Comparison of ENCODE assay signal across 27 cellular contexts in the genomic region with DNA sequence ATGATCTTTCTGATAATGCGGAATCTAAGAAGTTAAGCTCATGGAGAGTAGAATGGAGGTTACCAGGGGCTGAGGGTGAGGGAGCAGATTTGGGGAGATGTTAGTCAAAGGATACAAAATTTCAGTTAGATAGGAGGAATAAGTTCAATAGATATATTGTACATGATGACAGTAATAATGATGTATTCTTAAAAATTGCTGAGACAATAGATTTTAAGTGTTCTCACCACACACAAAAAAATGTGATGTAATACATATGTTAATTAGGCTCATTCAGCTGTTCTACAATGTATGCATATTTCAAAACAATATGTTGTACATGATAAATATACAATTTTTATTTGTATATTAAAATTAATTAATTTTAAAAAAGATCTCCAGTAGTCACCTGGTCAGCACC.
"Had no signal": no experiment of that assay in that cellular context is flagged by ENCODE, and none has a peak within 500 bp of the region (broad histone marks: within the 10 kb centered on the region; RNA-seq: fewer than 3 reads in every experiment).

No MANE protein-coding gene starts in this region.

- H3K9me3 ChIP-seq: breast epithelium had no signal

- H3K4me1 ChIP-seq: breast epithelium had no signal

- H3K36me3 ChIP-seq: breast epithelium had no signal

- ATAC-seq: activated CD8-positive, alpha-beta memory T cell treated with anti-CD3 and anti-CD28 coated beads, Interleukin-2, amount 10 ng/mL, durations not matched to agents 7 days and 5 days had no signal

- H3K4me3 ChIP-seq: breast epithelium had no signal

- H3K27ac ChIP-seq: WERI-Rb-1 had no signal

- DNase-seq: activated CD4-positive, alpha-beta memory T cell treated with anti-CD3 and anti-CD28 coated beads, Interleukin-2, amount 10 ng/mL, durations not matched to agents 7 days and 5 days; activated CD4-positive, alpha-beta T cell treated with anti-CD3 and anti-CD28 coated beads for 1 hour; activated CD4-positive, alpha-beta T cell treated with anti-CD3 and anti-CD28 coated beads for 48 hours; activated CD4-positive, CD25-positive, alpha-beta regulatory T cell; activated CD8-positive, alpha-beta memory T cell treated with anti-CD3 and anti-CD28 coated beads for 24 hours; activated CD8-positive, alpha-beta memory T cell treated with anti-CD3 and anti-CD28 coated beads, Interleukin-2, amount 10 ng/mL, durations not matched to agents 7 days and 5 days; activated CD8-positive, alpha-beta memory T cell treated with anti-CD3 and anti-CD28 coated beads, Interleukin-2, amount 50 U/mL, for 48 hours; activated effector memory CD4-positive, alpha-beta T cell treated with Interleukin-2 at 50 U/mL for 16 hours; activated naive CD4-positive, alpha-beta T cell treated with anti-CD3 and anti-CD28 coated beads, Interleukin-2, amount 10 ng/mL, durations not matched to agents 7 days and 5 days; activated T-cell treated with anti-CD3 and anti-CD28 coated beads, Interleukin-2, amount 50 U/mL, for 48 hours; amniotic stem cell; aorta; Karpas-422; NCI-H1105; NCI-H1417 treated with DMSO at 0.1 percent for 48 hours; NCI-H1694; NCI-H1930; NCI-H2081 treated with DMSO at 0.1 percent for 48 hours; NCI-H345; NCI-H524 treated with DMSO at 0.1 percent for 48 hours; Right ventricle myocardium superior; SW 1271; T-helper 1 cell; T-helper 2 cell; T-helper 9 cell; WERI-Rb-1 had no signal

- H3K27me3 ChIP-seq: breast epithelium had no signal
